Comparison of ENCODE assay signal across 6 cellular contexts in genomic region chr4:26544421-26544820, GRCh38.
"Had no signal": no experiment of that assay in that cellular context is flagged by ENCODE, and none has a peak within 500 bp of the region (broad histone marks: within the 10 kb centered on the region; RNA-seq: fewer than 3 reads in every experiment).

No MANE protein-coding gene starts in this region.

- H3K27ac ChIP-seq: HL-60, KMS-11 had no signal

- H3K4me3 ChIP-seq: K562 had no signal

- DNase-seq: IMR-90, KBM-7, KG1 had no signal
